Comparison of ENCODE assay signal across 32 cellular contexts in genomic region chr13:41241626-41242025, GRCh38.
"Had no signal": no experiment of that assay in that cellular context is flagged by ENCODE, and none has a peak within 500 bp of the region (broad histone marks: within the 10 kb centered on the region; RNA-seq: fewer than 3 reads in every experiment).

No MANE protein-coding gene starts in this region.

- H3K9me3 Mint-ChIP-seq: activated B cell treated with CpG ODN at 0.5 μM for 24 hours; activated CD8-positive, alpha-beta T cell treated with anti-CD3 and anti-CD28 coated beads for 36 hours; activated T-cell treated with anti-CD3 and anti-CD28 coated beads, Interleukin-2, amount 50 U/mL, for 4 hours; activated T-helper 17 cell treated with anti-CD3 and anti-CD28 coated beads, Interleukin-2, amount 50 U/mL, for 72 hours; effector memory CD8-positive, alpha-beta T cell; T-helper 2 cell treated with Interferon-gamma antibody and Interleukin-4, amounts not matched to agents 5 μg/mL and 100 μg/mL, for 36 hours had no signal

- H3K36me3 ChIP-seq: WERI-Rb-1 had no signal

- H3K4me1 Mint-ChIP-seq: activated B cell treated with CpG ODN at 0.5 μM for 24 hours; activated T-helper 17 cell treated with anti-CD3 and anti-CD28 coated beads, Interleukin-2, amount 50 U/mL, for 72 hours had no signal

- H3K4me1 ChIP-seq: foreskin keratinocyte had no signal

- H3K9me3 ChIP-seq: body of pancreas, esophagus muscularis mucosa, gastroesophageal sphincter had no signal

- H3K4me3 Mint-ChIP-seq: activated B cell treated with CpG ODN at 0.5 μM for 24 hours; activated CD8-positive, alpha-beta T cell treated with anti-CD3 and anti-CD28 coated beads for 36 hours; activated naive CD8-positive, alpha-beta T cell; activated T-cell treated with anti-CD3 and anti-CD28 coated beads, Interleukin-2, amount 50 U/mL, for 4 hours; activated T-helper 17 cell treated with anti-CD3 and anti-CD28 coated beads, Interleukin-2, amount 50 U/mL, for 72 hours; effector memory CD8-positive, alpha-beta T cell; T-helper 17 cell; T-helper 2 cell treated with Interferon-gamma antibody and Interleukin-4, amounts not matched to agents 5 μg/mL and 100 μg/mL, for 36 hours had no signal

- H3K27me3 Mint-ChIP-seq: activated B cell treated with CpG ODN at 0.5 μM for 24 hours; activated CD8-positive, alpha-beta T cell treated with anti-CD3 and anti-CD28 coated beads for 36 hours; activated naive CD8-positive, alpha-beta T cell; activated T-helper 17 cell treated with anti-CD3 and anti-CD28 coated beads, Interleukin-2, amount 50 U/mL, for 72 hours; effector memory CD8-positive, alpha-beta T cell; T-helper 17 cell had no signal

- H3K27me3 ChIP-seq: body of pancreas, esophagus muscularis mucosa, foreskin keratinocyte, gastroesophageal sphincter had no signal

- H3K27ac ChIP-seq: body of pancreas, esophagus muscularis mucosa, foreskin keratinocyte, gastroesophageal sphincter, WERI-Rb-1 had no signal

- H3K4me3 ChIP-seq: body of pancreas, esophagus muscularis mucosa, gastroesophageal sphincter had no signal

- DNase-seq: activated B cell treated with CpG ODN at 0.5 μM for 24 hours; activated CD4-positive, alpha-beta T cell treated with anti-CD3 and anti-CD28 coated beads for 48 hours; activated CD4-positive, alpha-beta T cell treated with anti-CD3 and anti-CD28 coated beads, Interleukin-2, amount 50 U/mL, for 1 hour; activated CD4-positive, alpha-beta T cell treated with anti-CD3 and anti-CD28 coated beads, Interleukin-2, amount 50 U/mL, for 48 hours; activated CD8-positive, alpha-beta memory T cell treated with anti-CD3 and anti-CD28 coated beads for 24 hours; activated CD8-positive, alpha-beta T cell treated with anti-CD3 and anti-CD28 coated beads for 36 hours; activated effector memory CD4-positive, alpha-beta T cell treated with Interleukin-2 at 50 U/mL for 16 hours; activated gamma-delta T cell treated with Interleukin-2 at 50 U/mL for 16 hours; activated naive CD4-positive, alpha-beta T cell treated with anti-CD3 and anti-CD28 coated beads, Interleukin-2, amount 50 U/mL, for 16 hours; activated naive CD4-positive, alpha-beta T cell treated with Interleukin-2 at 50 U/mL for 16 hours; activated T-cell treated with anti-CD3 and anti-CD28 coated beads, Interleukin-2, amount 50 U/mL, for 4 hours; amniotic stem cell; anterior cingulate cortex; body of pancreas; caudate nucleus; cortex of kidney; dermis blood vessel endothelial cell; effector CD4-positive, alpha-beta T cell; effector memory CD8-positive, alpha-beta T cell; erythroblast; foreskin keratinocyte; T-helper 1 cell; T-helper 17 cell; T1000; WERI-Rb-1 had no signal

- H3K27ac Mint-ChIP-seq: activated B cell treated with CpG ODN at 0.5 μM for 24 hours; activated CD8-positive, alpha-beta T cell treated with anti-CD3 and anti-CD28 coated beads for 36 hours; activated naive CD8-positive, alpha-beta T cell; activated T-helper 17 cell treated with anti-CD3 and anti-CD28 coated beads, Interleukin-2, amount 50 U/mL, for 72 hours; effector memory CD8-positive, alpha-beta T cell; T-helper 17 cell; T-helper 2 cell treated with Interferon-gamma antibody and Interleukin-4, amounts not matched to agents 5 μg/mL and 100 μg/mL, for 36 hours had no signal

- ATAC-seq: activated CD4-positive, CD25-positive, alpha-beta regulatory T cell treated with anti-CD3 and anti-CD28 coated beads, Interleukin-2, amount 50 U/mL, for 24 hours; activated CD8-positive, alpha-beta T cell treated with anti-CD3 and anti-CD28 coated beads for 36 hours; activated T-cell treated with anti-CD3 and anti-CD28 coated beads, Interleukin-2, amount 50 U/mL, for 4 hours; activated T-helper 17 cell treated with anti-CD3 and anti-CD28 coated beads, Interleukin-2, amount 50 U/mL, for 72 hours; body of pancreas; effector memory CD8-positive, alpha-beta T cell; foreskin keratinocyte; gastroesophageal sphincter; T-helper 17 cell had no signal

- FAIRE-seq: colon had no signal
